Comparison of ENCODE assay signal across 18 cellular contexts in genomic region chr6:65545920-65546319, GRCh38.
"Had no signal": no experiment of that assay in that cellular context is flagged by ENCODE, and none has a peak within 500 bp of the region (broad histone marks: within the 10 kb centered on the region; RNA-seq: fewer than 3 reads in every experiment).

No MANE protein-coding gene starts in this region.

- ATAC-seq: effector memory CD8-positive, alpha-beta T cell; mucosa of descending colon; naive thymus-derived CD4-positive, alpha-beta T cell had no signal

- DNase-seq: activated CD4-positive, alpha-beta T cell treated with anti-CD3 and anti-CD28 coated beads, Interleukin-2, amount 50 U/mL, for 1 hour; activated CD8-positive, alpha-beta memory T cell treated with anti-CD3 and anti-CD28 coated beads for 24 hours; activated naive CD4-positive, alpha-beta T cell; activated naive CD8-positive, alpha-beta T cell treated with anti-CD3 and anti-CD28 coated beads, Interleukin-2, amount 10 ng/mL, durations not matched to agents 7 days and 5 days; anterior cingulate cortex; dermis blood vessel endothelial cell; effector memory CD8-positive, alpha-beta T cell; kidney; left ventricle myocardium inferior; mucosa of descending colon; naive thymus-derived CD4-positive, alpha-beta T cell; ovary; sigmoid colon; spleen; stomach; T-helper 2 cell; testis; upper lobe of left lung had no signal
